8 cellular contexts compared by ENCODE assay signal in genomic region chr7:153193144-153193595, GRCh38.
DNase-seq lines count a peak whose midpoint lies in the region; ATAC-seq and TF ChIP-seq lines count a peak whose summit lies in the region.

No MANE protein-coding gene starts in this region.

- BruUV-seq in A673 (replicated peaks; lab: Mats Ljungman, UMichigan): no TSS peak

- no peaks in the 10 kb centered on the region for H3K4me1 Mint-ChIP-seq in immature natural killer cell

- POLR2A ChIA-PET in A673 (lab: Charles Lee; ENCODE audit: low non-redundant PET): no interaction called here

- H3K4me3 ChIP-seq in A673 (ENCODE audit: low read depth, low read length, poor library complexity, severe bottlenecking) (no peak overlapping the region), choroid plexus epithelial cell (ENCODE audit: low read depth, low read length) (no peak overlapping the region)

- intact Hi-C loops in A673 (cut with micrococcal nuclease; ENCODE audit: unreplicated experiment): no loop called here

- peak; percentile 78 for ATAC-seq in GM18868 (IDR thresholded peaks at IDR 0.05; ENCODE audit: unreplicated experiment)
- peak; percentile 32 for ATAC-seq in omental fat pad (ENCODE audit: low FRiP score)

- H3K36me3 Mint-ChIP-seq in immature natural killer cell: peaks cover 0 to under 1% (median 0%) of the 10 kb centered on the region in 3 donors

- H3K9me3 Mint-ChIP-seq in immature natural killer cell: peaks cover 0 to 28% (median 6%) of the 10 kb centered on the region in 6 donors

- no peak overlapping the region for H3K27ac ChIP-seq in A673 (ENCODE audit: low read depth, low read length, poor library complexity, severe bottlenecking)

- no peaks in the 10 kb centered on the region for H3K4me1 ChIP-seq in A673 (ENCODE audit: insufficient read depth, low read length, poor library complexity, severe bottlenecking)

- DNase-seq in A673 (ENCODE audit: low spot score): peak; percentile 35
- peak; percentile 32 for DNase-seq in NCI-H1092 treated with DMSO at 0.1 percent for 48 hours (lab: John Stamatoyannopoulos, UW)
- no peak for DNase-seq in choroid plexus epithelial cell (ENCODE audit: low read depth)
- no peak for DNase-seq in omental fat pad (ENCODE audit: low spot score)
- no peak for DNase-seq in NCI-H226
- no peak for DNase-seq in immature natural killer cell
- DNase-seq in T1000 (lab: John Stamatoyannopoulos, UW): no peak

- TF ChIP-seq CTCF in A673 (conservative IDR thresholded peaks at IDR 0.05; ENCODE audit: low read depth, low read length) (peak; percentile 78), choroid plexus epithelial cell (conservative IDR thresholded peaks at IDR 0.05; ENCODE audit: low read depth, low read length) (peak; percentile 16), omental fat pad (IDR thresholded peaks at IDR 0.05) (no peak)

- no peak overlapping the region for H3K27ac Mint-ChIP-seq in immature natural killer cell

- no peak overlapping the region for H3K4me3 Mint-ChIP-seq in immature natural killer cell

- peaks cover 0 to 4% (median 3%) of the 10 kb centered on the region in 3 donors for H3K27me3 Mint-ChIP-seq in immature natural killer cell (ENCODE audit: low read depth in 3 of 3)

- no peaks in the 10 kb centered on the region for H3K36me3 ChIP-seq in A673 (ENCODE audit: insufficient read depth, low read length, poor library complexity, severe bottlenecking)

- CTCF ChIA-PET in A673 (lab: Charles Lee): no interaction called here

- H3K9me3 ChIP-seq in A673 (ENCODE audit: low read depth, low read length, poor library complexity, severe bottlenecking): no peaks in the 10 kb centered on the region

- no peaks in the 10 kb centered on the region for H3K27me3 ChIP-seq in A673 (replicated peaks; ENCODE audit: insufficient read depth, low read depth, low read length, poor library complexity)

Comparison
In these comparisons a context has a peak if more than half of its experiments do, and no peak if none do; other contexts are left out.
1. DNase-seq: peak in A673 (single experiment) and NCI-H1092 treated with DMSO at 0.1 percent for 48 hours (single experiment); none in choroid plexus epithelial cell (single experiment), omental fat pad (single experiment), NCI-H226 (single experiment), immature natural killer cell (0 of 3) and T1000 (single experiment).
2. CTCF ChIP-seq: peak in A673 (single experiment) and choroid plexus epithelial cell (single experiment); none in omental fat pad (0 of 3).